In genomic region chr1:21059021-21059420, GRCh38 we compare ENCODE assay signal across 25 cellular contexts.
"Had no signal": no experiment of that assay in that cellular context is flagged by ENCODE, and none has a peak within 500 bp of the region (broad histone marks: within the 10 kb centered on the region; RNA-seq: fewer than 3 reads in every experiment).

No MANE protein-coding gene starts in this region.

- H3K27me3 Mint-ChIP-seq: memory B cell had no signal

- H3K27ac ChIP-seq: epithelial cell of prostate, psoas muscle, stomach, testis, upper lobe of left lung, VCaP had no signal

- H3K4me1 ChIP-seq: psoas muscle had no signal

- FAIRE-seq: colon, frontal cortex had no signal

- H3K36me3 ChIP-seq: stomach, upper lobe of left lung had no signal

- H3K4me3 Mint-ChIP-seq: memory B cell; neural crest cell; stimulated activated effector memory CD8-positive, alpha-beta T cell treated with anti-CD3 and anti-CD28 coated beads, Interleukin-12 subunit alpha, Interleukin-12 subunit beta, amount 100 ng/mL, for 72 hours had no signal

- H3K9me3 Mint-ChIP-seq: memory B cell; neural crest cell; stimulated activated effector memory CD8-positive, alpha-beta T cell treated with anti-CD3 and anti-CD28 coated beads, Interleukin-12 subunit alpha, Interleukin-12 subunit beta, amount 100 ng/mL, for 72 hours had no signal

- H3K4me3 ChIP-seq: psoas muscle, smooth muscle cell, stomach, testis, upper lobe of left lung had no signal

- DNase-seq: activated CD4-positive, alpha-beta T cell treated with anti-CD3 and anti-CD28 coated beads, Interleukin-2, amount 50 U/mL, for 1 hour; activated CD4-positive, CD25-positive, alpha-beta regulatory T cell treated with anti-CD3 and anti-CD28 coated beads, Interleukin-2, amount 50 U/mL, for 72 hours; activated CD8-positive, alpha-beta memory T cell treated with anti-CD3 and anti-CD28 coated beads, Interleukin-2, amount 50 U/mL, for 4 hours; activated effector memory CD4-positive, alpha-beta T cell treated with anti-CD3 and anti-CD28 coated beads, Interleukin-2, amount 50 U/mL, for 16 hours; activated naive CD4-positive, alpha-beta T cell treated with anti-CD3 and anti-CD28 coated beads, Interleukin-2, amount 50 U/mL, for 16 hours; activated T-cell treated with anti-CD3 and anti-CD28 coated beads, Interleukin-2, amount 50 U/mL, for 48 hours; endodermal cell; head of caudate nucleus; kidney glomerular epithelial cell; left ventricle myocardium superior; psoas muscle; right cardiac atrium; stimulated activated CD4-positive, alpha-beta T cell treated with anti-CD3 and anti-CD28 coated beads, Interleukin-4, amount 100 ng/mL, for 24 hours; stomach; T-helper 2 cell; testis; upper lobe of left lung had no signal

- H3K4me2 ChIP-seq: smooth muscle cell had no signal

- H3K4me1 Mint-ChIP-seq: stimulated activated effector memory CD8-positive, alpha-beta T cell treated with anti-CD3 and anti-CD28 coated beads, Interleukin-12 subunit alpha, Interleukin-12 subunit beta, amount 100 ng/mL, for 72 hours had no signal

- H3K27ac Mint-ChIP-seq: endodermal cell; memory B cell; stimulated activated effector memory CD8-positive, alpha-beta T cell treated with anti-CD3 and anti-CD28 coated beads, Interleukin-12 subunit alpha, Interleukin-12 subunit beta, amount 100 ng/mL, for 72 hours had no signal

- ATAC-seq: left ventricle myocardium superior; psoas muscle; right cardiac atrium; stimulated activated effector memory CD8-positive, alpha-beta T cell treated with anti-CD3 and anti-CD28 coated beads, Interleukin-12 subunit alpha, Interleukin-12 subunit beta, amount 100 ng/mL, for 72 hours had no signal

- H3K27me3 ChIP-seq: stomach, testis, upper lobe of left lung had no signal

- H3K9me3 ChIP-seq: psoas muscle, stomach, testis, upper lobe of left lung had no signal
